In the genomic region with DNA sequence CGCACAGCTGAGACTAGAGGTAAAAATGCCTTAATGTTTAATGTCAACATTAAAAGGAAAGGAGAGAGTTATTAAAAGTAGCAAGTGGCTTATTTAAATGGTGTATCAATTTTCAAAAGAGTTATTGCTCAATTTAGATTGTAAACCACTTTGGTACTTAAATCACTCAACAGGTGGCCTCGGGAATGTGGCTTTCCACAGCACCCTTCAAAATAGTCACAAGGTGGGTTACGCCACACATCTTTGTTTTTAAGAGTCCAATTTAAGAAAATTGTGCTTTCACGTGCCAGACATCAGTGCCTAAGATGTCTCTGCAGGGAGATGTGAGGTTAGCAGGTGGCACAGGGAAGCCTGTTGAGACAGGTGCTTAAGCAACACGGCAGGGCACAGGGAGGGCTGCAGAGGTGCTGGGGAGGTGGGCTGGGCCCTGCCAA, we compare ENCODE assay signal across 1 cellular context.
TF ChIP-seq lines count a peak whose summit lies in the region.

No MANE protein-coding gene starts in this region.

TF ChIP-seq in GM23338, 12 proteins besides CTCF, POLR2A, EP300 and RAD21 (continued from another document):
- TF ChIP-seq, protein P1, sequence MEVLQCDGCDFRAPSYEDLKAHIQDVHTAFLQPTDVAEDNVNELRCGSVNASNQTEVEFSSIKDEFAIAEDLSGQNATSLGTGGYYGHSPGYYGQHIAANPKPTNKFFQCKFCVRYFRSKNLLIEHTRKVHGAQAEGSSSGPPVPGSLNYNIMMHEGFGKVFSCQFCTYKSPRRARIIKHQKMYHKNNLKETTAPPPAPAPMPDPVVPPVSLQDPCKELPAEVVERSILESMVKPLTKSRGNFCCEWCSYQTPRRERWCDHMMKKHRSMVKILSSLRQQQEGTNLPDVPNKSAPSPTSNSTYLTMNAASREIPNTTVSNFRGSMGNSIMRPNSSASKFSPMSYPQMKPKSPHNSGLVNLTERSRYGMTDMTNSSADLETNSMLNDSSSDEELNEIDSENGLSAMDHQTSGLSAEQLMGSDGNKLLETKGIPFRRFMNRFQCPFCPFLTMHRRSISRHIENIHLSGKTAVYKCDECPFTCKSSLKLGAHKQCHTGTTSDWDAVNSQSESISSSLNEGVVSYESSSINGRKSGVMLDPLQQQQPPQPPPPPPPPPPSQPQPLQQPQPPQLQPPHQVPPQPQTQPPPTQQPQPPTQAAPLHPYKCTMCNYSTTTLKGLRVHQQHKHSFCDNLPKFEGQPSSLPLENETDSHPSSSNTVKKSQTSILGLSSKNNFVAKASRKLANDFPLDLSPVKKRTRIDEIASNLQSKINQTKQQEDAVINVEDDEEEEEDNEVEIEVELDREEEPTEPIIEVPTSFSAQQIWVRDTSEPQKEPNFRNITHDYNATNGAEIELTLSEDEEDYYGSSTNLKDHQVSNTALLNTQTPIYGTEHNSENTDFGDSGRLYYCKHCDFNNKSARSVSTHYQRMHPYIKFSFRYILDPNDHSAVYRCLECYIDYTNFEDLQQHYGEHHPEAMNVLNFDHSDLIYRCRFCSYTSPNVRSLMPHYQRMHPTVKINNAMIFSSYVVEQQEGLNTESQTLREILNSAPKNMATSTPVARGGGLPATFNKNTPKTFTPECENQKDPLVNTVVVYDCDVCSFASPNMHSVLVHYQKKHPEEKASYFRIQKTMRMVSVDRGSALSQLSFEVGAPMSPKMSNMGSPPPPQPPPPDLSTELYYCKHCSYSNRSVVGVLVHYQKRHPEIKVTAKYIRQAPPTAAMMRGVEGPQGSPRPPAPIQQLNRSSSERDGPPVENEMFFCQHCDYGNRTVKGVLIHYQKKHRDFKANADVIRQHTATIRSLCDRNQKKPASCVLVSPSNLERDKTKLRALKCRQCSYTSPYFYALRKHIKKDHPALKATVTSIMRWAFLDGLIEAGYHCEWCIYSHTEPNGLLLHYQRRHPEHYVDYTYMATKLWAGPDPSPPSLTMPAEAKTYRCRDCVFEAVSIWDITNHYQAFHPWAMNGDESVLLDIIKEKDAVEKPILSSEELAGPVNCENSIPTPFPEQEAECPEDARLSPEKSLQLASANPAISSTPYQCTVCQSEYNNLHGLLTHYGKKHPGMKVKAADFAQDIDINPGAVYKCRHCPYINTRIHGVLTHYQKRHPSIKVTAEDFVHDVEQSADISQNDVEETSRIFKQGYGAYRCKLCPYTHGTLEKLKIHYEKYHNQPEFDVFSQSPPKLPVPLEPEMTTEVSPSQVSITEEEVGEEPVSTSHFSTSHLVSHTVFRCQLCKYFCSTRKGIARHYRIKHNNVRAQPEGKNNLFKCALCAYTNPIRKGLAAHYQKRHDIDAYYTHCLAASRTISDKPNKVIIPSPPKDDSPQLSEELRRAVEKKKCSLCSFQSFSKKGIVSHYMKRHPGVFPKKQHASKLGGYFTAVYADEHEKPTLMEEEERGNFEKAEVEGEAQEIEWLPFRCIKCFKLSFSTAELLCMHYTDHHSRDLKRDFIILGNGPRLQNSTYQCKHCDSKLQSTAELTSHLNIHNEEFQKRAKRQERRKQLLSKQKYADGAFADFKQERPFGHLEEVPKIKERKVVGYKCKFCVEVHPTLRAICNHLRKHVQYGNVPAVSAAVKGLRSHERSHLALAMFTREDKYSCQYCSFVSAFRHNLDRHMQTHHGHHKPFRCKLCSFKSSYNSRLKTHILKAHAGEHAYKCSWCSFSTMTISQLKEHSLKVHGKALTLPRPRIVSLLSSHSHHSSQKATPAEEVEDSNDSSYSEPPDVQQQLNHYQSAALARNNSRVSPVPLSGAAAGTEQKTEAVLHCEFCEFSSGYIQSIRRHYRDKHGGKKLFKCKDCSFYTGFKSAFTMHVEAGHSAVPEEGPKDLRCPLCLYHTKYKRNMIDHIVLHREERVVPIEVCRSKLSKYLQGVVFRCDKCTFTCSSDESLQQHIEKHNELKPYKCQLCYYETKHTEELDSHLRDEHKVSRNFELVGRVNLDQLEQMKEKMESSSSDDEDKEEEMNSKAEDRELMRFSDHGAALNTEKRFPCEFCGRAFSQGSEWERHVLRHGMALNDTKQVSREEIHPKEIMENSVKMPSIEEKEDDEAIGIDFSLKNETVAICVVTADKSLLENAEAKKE (CRISPR knock-in tag; IDR thresholded peaks at IDR 0.05): no peak
- TF ChIP-seq, protein P2, sequence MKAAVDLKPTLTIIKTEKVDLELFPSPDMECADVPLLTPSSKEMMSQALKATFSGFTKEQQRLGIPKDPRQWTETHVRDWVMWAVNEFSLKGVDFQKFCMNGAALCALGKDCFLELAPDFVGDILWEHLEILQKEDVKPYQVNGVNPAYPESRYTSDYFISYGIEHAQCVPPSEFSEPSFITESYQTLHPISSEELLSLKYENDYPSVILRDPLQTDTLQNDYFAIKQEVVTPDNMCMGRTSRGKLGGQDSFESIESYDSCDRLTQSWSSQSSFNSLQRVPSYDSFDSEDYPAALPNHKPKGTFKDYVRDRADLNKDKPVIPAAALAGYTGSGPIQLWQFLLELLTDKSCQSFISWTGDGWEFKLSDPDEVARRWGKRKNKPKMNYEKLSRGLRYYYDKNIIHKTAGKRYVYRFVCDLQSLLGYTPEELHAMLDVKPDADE (IDR thresholded peaks at IDR 0.05): no peak
- TF ChIP-seq, protein P3, sequence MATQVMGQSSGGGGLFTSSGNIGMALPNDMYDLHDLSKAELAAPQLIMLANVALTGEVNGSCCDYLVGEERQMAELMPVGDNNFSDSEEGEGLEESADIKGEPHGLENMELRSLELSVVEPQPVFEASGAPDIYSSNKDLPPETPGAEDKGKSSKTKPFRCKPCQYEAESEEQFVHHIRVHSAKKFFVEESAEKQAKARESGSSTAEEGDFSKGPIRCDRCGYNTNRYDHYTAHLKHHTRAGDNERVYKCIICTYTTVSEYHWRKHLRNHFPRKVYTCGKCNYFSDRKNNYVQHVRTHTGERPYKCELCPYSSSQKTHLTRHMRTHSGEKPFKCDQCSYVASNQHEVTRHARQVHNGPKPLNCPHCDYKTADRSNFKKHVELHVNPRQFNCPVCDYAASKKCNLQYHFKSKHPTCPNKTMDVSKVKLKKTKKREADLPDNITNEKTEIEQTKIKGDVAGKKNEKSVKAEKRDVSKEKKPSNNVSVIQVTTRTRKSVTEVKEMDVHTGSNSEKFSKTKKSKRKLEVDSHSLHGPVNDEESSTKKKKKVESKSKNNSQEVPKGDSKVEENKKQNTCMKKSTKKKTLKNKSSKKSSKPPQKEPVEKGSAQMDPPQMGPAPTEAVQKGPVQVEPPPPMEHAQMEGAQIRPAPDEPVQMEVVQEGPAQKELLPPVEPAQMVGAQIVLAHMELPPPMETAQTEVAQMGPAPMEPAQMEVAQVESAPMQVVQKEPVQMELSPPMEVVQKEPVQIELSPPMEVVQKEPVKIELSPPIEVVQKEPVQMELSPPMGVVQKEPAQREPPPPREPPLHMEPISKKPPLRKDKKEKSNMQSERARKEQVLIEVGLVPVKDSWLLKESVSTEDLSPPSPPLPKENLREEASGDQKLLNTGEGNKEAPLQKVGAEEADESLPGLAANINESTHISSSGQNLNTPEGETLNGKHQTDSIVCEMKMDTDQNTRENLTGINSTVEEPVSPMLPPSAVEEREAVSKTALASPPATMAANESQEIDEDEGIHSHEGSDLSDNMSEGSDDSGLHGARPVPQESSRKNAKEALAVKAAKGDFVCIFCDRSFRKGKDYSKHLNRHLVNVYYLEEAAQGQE (IDR thresholded peaks at IDR 0.05; ENCODE audit: unreplicated experiment): no peak
- TF ChIP-seq EZH2phosphoT487 (IDR thresholded peaks at IDR 0.05; ENCODE audit: unreplicated experiment) (no peak), ZNF331 (CRISPR knock-in tag; IDR thresholded peaks at IDR 0.05; ENCODE audit: low read depth) (no peak), ZNF114 (CRISPR knock-in tag; IDR thresholded peaks at IDR 0.05) (no peak), NANOG (IDR thresholded peaks at IDR 0.05; ENCODE audit: borderline replicate concordance) (no peak), EZH2 (IDR thresholded peaks at IDR 0.05; ENCODE audit: low read depth, unreplicated experiment) (no peak), JUNB (IDR thresholded peaks at IDR 0.05; ENCODE audit: unreplicated experiment) (no peak), STAT1 (IDR thresholded peaks at IDR 0.05; ENCODE audit: unreplicated experiment) (no peak)
